In the genomic region with DNA sequence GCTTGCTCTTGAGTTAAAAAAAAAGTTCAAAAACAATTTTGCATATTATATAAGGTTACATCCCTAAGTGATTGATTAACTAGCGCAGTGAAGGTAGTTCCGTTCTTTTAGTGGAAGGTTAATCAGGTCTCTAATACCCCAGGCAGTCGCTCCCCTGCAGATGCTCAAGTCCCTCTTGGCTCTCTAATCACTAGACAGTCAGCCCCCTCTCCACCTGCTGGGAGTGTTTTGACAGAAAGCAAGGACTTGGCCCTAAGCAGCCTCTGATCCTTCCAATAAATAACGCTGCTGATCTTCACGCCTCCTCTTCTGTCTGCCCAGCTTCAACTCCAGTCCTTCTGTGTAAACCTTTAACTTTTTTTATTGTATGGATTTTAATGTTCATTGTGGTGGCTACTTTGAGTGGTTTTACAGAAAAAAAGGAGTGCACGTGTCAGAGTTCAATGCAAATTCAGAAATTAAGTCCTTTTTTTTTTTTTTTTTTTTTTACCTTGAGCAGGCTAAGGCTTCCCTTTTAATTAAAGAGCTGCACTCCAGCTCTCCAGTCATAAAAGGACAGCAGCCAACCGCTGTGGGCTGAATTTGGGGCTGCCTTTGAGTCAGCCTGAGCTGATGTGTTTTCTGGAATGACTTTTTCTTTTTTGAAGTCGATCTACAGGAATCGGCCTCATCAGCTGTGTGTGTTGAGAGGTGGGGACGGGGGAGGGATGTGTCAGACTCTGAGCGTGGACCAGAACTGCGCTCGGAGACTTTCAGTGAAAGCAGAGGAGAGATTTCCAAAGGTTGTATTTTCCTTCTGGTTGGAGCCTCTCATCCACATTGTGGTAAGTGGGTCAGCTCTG, we compare ENCODE assay signal across 13 cellular contexts. TPM values are rescaled to one million over a fixed set of nuclear protein-coding genes. Genes with fewer than 3 reads are reported as not detected.
DNase-seq lines count a peak whose midpoint lies in the region; ATAC-seq and TF ChIP-seq lines count a peak whose summit lies in the region.
"Had no signal": no experiment of that assay in that cellular context is flagged by ENCODE, and none has a peak within 500 bp of the region (broad histone marks: within the 10 kb centered on the region; RNA-seq: fewer than 3 reads in every experiment).

No MANE protein-coding gene starts in this region.

- H3K27me3 Mint-ChIP-seq in activated T-cell treated with anti-CD3 and anti-CD28 coated beads, Interleukin-2, amount 50 U/mL, for 4 hours (ENCODE audit: low read depth), result peaks cover 5% of the 10 kb centered on the region
- peaks cover 45% of the 10 kb centered on the region for H3K27me3 Mint-ChIP-seq in endodermal cell (ENCODE audit: insufficient read depth)

- H3K4me2 ChIP-seq in smooth muscle cell, result peak overlapping the region; percentile 26
- H3K4me2 ChIP-seq: SK-N-SH had no signal

- no peak overlapping the region for H3K4me3 Mint-ChIP-seq in activated T-cell treated with anti-CD3 and anti-CD28 coated beads, Interleukin-2, amount 50 U/mL, for 4 hours
- H3K4me3 Mint-ChIP-seq in endodermal cell, result peak overlapping the region; percentile 25
- H3K4me3 Mint-ChIP-seq: natural killer cell had no signal

- H3K4me3 ChIP-seq in endodermal cell (ENCODE audit: low read length) (peak overlapping the region; percentile 54), smooth muscle cell (no peak overlapping the region), upper lobe of right lung (no peak overlapping the region)
- H3K4me3 ChIP-seq: right lobe of liver had no signal

- no peak overlapping the region for H3K27ac Mint-ChIP-seq in endodermal cell
- H3K27ac Mint-ChIP-seq: natural killer cell had no signal

- H3K27ac ChIP-seq in endodermal cell (ENCODE audit: low read depth, low read length) (no peak overlapping the region), smooth muscle cell (ENCODE audit: low read depth) (no peak overlapping the region), upper lobe of right lung (no peak overlapping the region)
- H3K27ac ChIP-seq: right lobe of liver had no signal

- DNase-seq in activated T-cell treated with anti-CD3 and anti-CD28 coated beads, Interleukin-2, amount 50 U/mL, for 4 hours, result no peak
- DNase-seq in activated T-cell treated with anti-CD3 and anti-CD28 coated beads for 4 hours, result no peak
- DNase-seq in NCI-H82 (lab: John Stamatoyannopoulos, UW), result peak; percentile 85
- DNase-seq in endodermal cell, result peak; percentile 64
- no peak for DNase-seq in smooth muscle cell (lab: John Stamatoyannopoulos, UW; ENCODE audit: unreplicated experiment)
- DNase-seq in left lobe of liver (ENCODE audit: low spot score), result no peak
- no peak for DNase-seq in upper lobe of right lung
- DNase-seq in NCI-H1930 (lab: John Stamatoyannopoulos, UW), result no peak
- DNase-seq: natural killer cell, NCI-H2227 treated with DMSO at 0.1 percent for 48 hours, right lobe of liver, SK-N-SH had no signal

- H3K36me3 Mint-ChIP-seq in activated T-cell treated with anti-CD3 and anti-CD28 coated beads, Interleukin-2, amount 50 U/mL, for 4 hours (ENCODE audit: insufficient read depth), result no peaks in the 10 kb centered on the region
- no peaks in the 10 kb centered on the region for H3K36me3 Mint-ChIP-seq in endodermal cell (ENCODE audit: low read depth)
- H3K36me3 Mint-ChIP-seq: natural killer cell had no signal

- ATAC-seq in activated T-cell treated with anti-CD3 and anti-CD28 coated beads, Interleukin-2, amount 50 U/mL, for 4 hours, result peak; percentile 43 to 76
- ATAC-seq in left lobe of liver (no peak), upper lobe of right lung (no peak)
- ATAC-seq: natural killer cell, right lobe of liver had no signal

- H4K20me1 ChIP-seq in smooth muscle cell (ENCODE audit: low read depth), result no peaks in the 10 kb centered on the region

- H3K9me3 ChIP-seq in endodermal cell (ENCODE audit: control insufficient read depth, low read length) (no peaks in the 10 kb centered on the region), smooth muscle cell (replicated peaks; ENCODE audit: low read depth) (no peaks in the 10 kb centered on the region), upper lobe of right lung (no peaks in the 10 kb centered on the region)
- H3K9me3 ChIP-seq: right lobe of liver, SK-N-SH had no signal

- TF ChIP-seq CTCF in endodermal cell (conservative IDR thresholded peaks at IDR 0.05), result no peak
- no peak for TF ChIP-seq CTCF in smooth muscle cell (IDR thresholded peaks at IDR 0.05; ENCODE audit: borderline replicate concordance, insufficient read depth, poor library complexity, severe bottlenecking)
- TF ChIP-seq CTCF in upper lobe of right lung (IDR thresholded peaks at IDR 0.05), result no peak

- no peaks in the 10 kb centered on the region for H3K4me1 Mint-ChIP-seq in activated T-cell treated with anti-CD3 and anti-CD28 coated beads, Interleukin-2, amount 50 U/mL, for 4 hours (ENCODE audit: low read depth)
- peaks cover 23% of the 10 kb centered on the region for H3K4me1 Mint-ChIP-seq in endodermal cell
- H3K4me1 Mint-ChIP-seq: natural killer cell had no signal

- 62% methylated on average over 13 of the region's 13 CpGs; no CpG with 5 or more reads in 1 of the 2 experiments for WGBS in endodermal cell (ENCODE audit: insufficient coverage in 1 of 2, insufficient read length in 1 of 2), 2 experiments
- 65% methylated on average over 13 of the region's 13 CpGs for WGBS in smooth muscle cell (ENCODE audit: low lambda C conversion rate)

- H3K4me1 ChIP-seq in endodermal cell (ENCODE audit: control insufficient read depth, insufficient read depth, low read length), result peaks cover 12% of the 10 kb centered on the region
- peaks cover 5% of the 10 kb centered on the region for H3K4me1 ChIP-seq in smooth muscle cell (ENCODE audit: low read depth)
- no peaks in the 10 kb centered on the region for H3K4me1 ChIP-seq in upper lobe of right lung
- H3K4me1 ChIP-seq: right lobe of liver had no signal

- H3K36me3 ChIP-seq in endodermal cell (ENCODE audit: control insufficient read depth, insufficient read depth, low read length) (no peaks in the 10 kb centered on the region), smooth muscle cell (ENCODE audit: low read depth) (no peaks in the 10 kb centered on the region), upper lobe of right lung (no peaks in the 10 kb centered on the region)
- H3K36me3 ChIP-seq: right lobe of liver had no signal

- H3F3A ChIP-seq in smooth muscle cell (ENCODE audit: low read depth), result no peaks in the 10 kb centered on the region

- no peaks in the 10 kb centered on the region for H3K9me3 Mint-ChIP-seq in activated T-cell treated with anti-CD3 and anti-CD28 coated beads, Interleukin-2, amount 50 U/mL, for 4 hours
- no peaks in the 10 kb centered on the region for H3K9me3 Mint-ChIP-seq in endodermal cell

- intact Hi-C loops in upper lobe of right lung (cut with DNase I), result no loop called here

- no peak overlapping the region for H2AFZ ChIP-seq in smooth muscle cell (ENCODE audit: low read depth)

- peaks cover 34% of the 10 kb centered on the region for H3K27me3 ChIP-seq in endodermal cell (ENCODE audit: control insufficient read depth, insufficient read depth, low read length, poor library complexity, severe bottlenecking)
- peaks cover 12% of the 10 kb centered on the region for H3K27me3 ChIP-seq in smooth muscle cell (ENCODE audit: low read depth)
- H3K27me3 ChIP-seq in upper lobe of right lung, result no peaks in the 10 kb centered on the region
- H3K27me3 ChIP-seq: right lobe of liver had no signal

- H3K79me2 ChIP-seq in smooth muscle cell (ENCODE audit: low read depth), result no peaks in the 10 kb centered on the region

- H3K9ac ChIP-seq in endodermal cell (ENCODE audit: extremely low read depth, low read length, poor library complexity, severe bottlenecking) (no peak overlapping the region), smooth muscle cell (ENCODE audit: low read depth) (no peak overlapping the region)
- H3K9ac ChIP-seq: SK-N-SH had no signal

RNA-seq across cellular contexts. Expression of gene MYO16, which starts 33.8 kb away (rescaled TPM):
- under 1 TPM in 1 of 3 donors, not detected in 2; 0.08 TPM for total RNA-seq in activated T-cell treated with anti-CD3 and anti-CD28 coated beads, Interleukin-2, amount 50 U/mL, for 4 hours
- total RNA-seq in endodermal cell (1 to 10 TPM in 1 of 2 donors, under 1 TPM in 1; 0.70 to 1.2 TPM), smooth muscle cell (0.09 TPM in 1 of 2 replicates, not detected in the other), left lobe of liver (2.7 TPM), upper lobe of right lung (0.46 TPM)
- polyA plus RNA-seq in endodermal cell (2013, experiment 1 of 2), result 2.1 TPM
- 1.8 TPM for polyA plus RNA-seq in endodermal cell (2013, experiment 2 of 2)
- polyA plus RNA-seq in smooth muscle cell, result not detected in 2 replicates
- total RNA-seq: dermis microvascular lymphatic vessel endothelial cell had no signal

Comparison
In these comparisons a context has a peak if more than half of its experiments do, and no peak if none do; other contexts are left out.
1. ATAC-seq: peak in activated T-cell treated with anti-CD3 and anti-CD28 coated beads, Interleukin-2, amount 50 U/mL, for 4 hours (2 of 2); none in left lobe of liver (single experiment) and upper lobe of right lung (single experiment).
2. DNase-seq: peak in NCI-H82 (single experiment) and endodermal cell (single experiment); none in activated T-cell treated with anti-CD3 and anti-CD28 coated beads, Interleukin-2, amount 50 U/mL, for 4 hours (single experiment), activated T-cell treated with anti-CD3 and anti-CD28 coated beads for 4 hours (single experiment), smooth muscle cell (single experiment), left lobe of liver (single experiment), upper lobe of right lung (single experiment) and NCI-H1930 (0 of 2).